ENCODE assay signal across 1 cellular context in genomic region chr20:35121186-35121585, GRCh38.
A peak's percentile ranks its signal among the peaks of the same experiment; 100 is the strongest.
TF ChIP-seq lines count a peak whose summit lies in the region.

No MANE protein-coding gene starts in this region.

TF ChIP-seq in K562, 482 proteins besides CTCF, POLR2A, EP300 and RAD21 (continued from another document):
- TF ChIP-seq, protein P1, sequence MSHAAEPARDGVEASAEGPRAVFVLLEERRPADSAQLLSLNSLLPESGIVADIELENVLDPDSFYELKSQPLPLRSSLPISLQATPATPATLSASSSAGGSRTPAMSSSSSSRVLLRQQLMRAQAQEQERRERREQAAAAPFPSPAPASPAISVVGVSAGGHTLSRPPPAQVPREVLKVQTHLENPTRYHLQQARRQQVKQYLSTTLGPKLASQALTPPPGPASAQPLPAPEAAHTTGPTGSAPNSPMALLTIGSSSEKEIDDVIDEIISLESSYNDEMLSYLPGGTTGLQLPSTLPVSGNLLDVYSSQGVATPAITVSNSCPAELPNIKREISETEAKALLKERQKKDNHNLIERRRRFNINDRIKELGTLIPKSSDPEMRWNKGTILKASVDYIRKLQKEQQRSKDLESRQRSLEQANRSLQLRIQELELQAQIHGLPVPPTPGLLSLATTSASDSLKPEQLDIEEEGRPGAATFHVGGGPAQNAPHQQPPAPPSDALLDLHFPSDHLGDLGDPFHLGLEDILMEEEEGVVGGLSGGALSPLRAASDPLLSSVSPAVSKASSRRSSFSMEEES (CRISPR knock-in tag; IDR thresholded peaks at IDR 0.05) = no peak
- TF ChIP-seq SREBF1 (IDR thresholded peaks at IDR 0.05; ENCODE audit: borderline replicate concordance, low read depth, low read length) (no peak), SMARCB1 (IDR thresholded peaks at IDR 0.05; ENCODE audit: insufficient read length, low read depth) (no peak), CHAMP1 (IDR thresholded peaks at IDR 0.05) (no peak), IFI16 (CRISPR knock-in tag; IDR thresholded peaks at IDR 0.05) (no peak), SMARCA5 (IDR thresholded peaks at IDR 0.05) (no peak), ZNF280A (IDR thresholded peaks at IDR 0.05; ENCODE audit: low read depth, partially characterized antibody) (no peak), ZFPM2 (CRISPR knock-in tag; IDR thresholded peaks at IDR 0.05) (no peak), STAT5A (IDR thresholded peaks at IDR 0.05; ENCODE audit: borderline replicate concordance, low read length) (no peak), NR2C2 (CRISPR knock-in tag; IDR thresholded peaks at IDR 0.05) (no peak), NR2C2 (tag; IDR thresholded peaks at IDR 0.05) (no peak), ZNF561 (CRISPR knock-in tag; conservative IDR thresholded peaks at IDR 0.05) (no peak), KAT2B (IDR thresholded peaks at IDR 0.05; ENCODE audit: low read depth, low read length) (no peak), FOXA1 (IDR thresholded peaks at IDR 0.05; ENCODE audit: borderline replicate concordance) (no peak), ZNF134 (CRISPR knock-in tag; conservative IDR thresholded peaks at IDR 0.05) (peak; percentile 52; the same call in 1 of the 2 replicates), FIP1L1 (IDR thresholded peaks at IDR 0.05; ENCODE audit: low read depth, low read length, poor library complexity, severe bottlenecking) (no peak), U2AF1 (optimal IDR thresholded peaks at IDR 0.05; ENCODE audit: low read depth, low read length) (no peak), ASH1L (IDR thresholded peaks at IDR 0.05; ENCODE audit: borderline replicate concordance, low read depth, partially characterized antibody) (no peak), ZNF77 (CRISPR knock-in tag; IDR thresholded peaks at IDR 0.05) (no peak), CHCHD3 (CRISPR knock-in tag; IDR thresholded peaks at IDR 0.05) (no peak), ZHX1 (conservative IDR thresholded peaks at IDR 0.05; ENCODE audit: low read length) (no peak), SIRT6 (IDR thresholded peaks at IDR 0.05; ENCODE audit: low read depth, low read length) (no peak), RFX7 (CRISPR knock-in tag; IDR thresholded peaks at IDR 0.05) (no peak), ZFX (CRISPR knock-in tag; IDR thresholded peaks at IDR 0.05) (peak; percentile 33; the same call in 1 of the 2 replicates)
- TF ChIP-seq, protein P2, sequence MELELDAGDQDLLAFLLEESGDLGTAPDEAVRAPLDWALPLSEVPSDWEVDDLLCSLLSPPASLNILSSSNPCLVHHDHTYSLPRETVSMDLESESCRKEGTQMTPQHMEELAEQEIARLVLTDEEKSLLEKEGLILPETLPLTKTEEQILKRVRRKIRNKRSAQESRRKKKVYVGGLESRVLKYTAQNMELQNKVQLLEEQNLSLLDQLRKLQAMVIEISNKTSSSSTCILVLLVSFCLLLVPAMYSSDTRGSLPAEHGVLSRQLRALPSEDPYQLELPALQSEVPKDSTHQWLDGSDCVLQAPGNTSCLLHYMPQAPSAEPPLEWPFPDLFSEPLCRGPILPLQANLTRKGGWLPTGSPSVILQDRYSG (tag; conservative IDR thresholded peaks at IDR 0.05; ENCODE audit: low read depth) = no peak
- TF ChIP-seq, protein P3, sequence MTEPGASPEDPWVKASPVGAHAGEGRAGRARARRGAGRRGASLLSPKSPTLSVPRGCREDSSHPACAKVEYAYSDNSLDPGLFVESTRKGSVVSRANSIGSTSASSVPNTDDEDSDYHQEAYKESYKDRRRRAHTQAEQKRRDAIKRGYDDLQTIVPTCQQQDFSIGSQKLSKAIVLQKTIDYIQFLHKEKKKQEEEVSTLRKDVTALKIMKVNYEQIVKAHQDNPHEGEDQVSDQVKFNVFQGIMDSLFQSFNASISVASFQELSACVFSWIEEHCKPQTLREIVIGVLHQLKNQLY (CRISPR knock-in tag; conservative IDR thresholded peaks at IDR 0.05) = no peak
- TF ChIP-seq, protein P4, sequence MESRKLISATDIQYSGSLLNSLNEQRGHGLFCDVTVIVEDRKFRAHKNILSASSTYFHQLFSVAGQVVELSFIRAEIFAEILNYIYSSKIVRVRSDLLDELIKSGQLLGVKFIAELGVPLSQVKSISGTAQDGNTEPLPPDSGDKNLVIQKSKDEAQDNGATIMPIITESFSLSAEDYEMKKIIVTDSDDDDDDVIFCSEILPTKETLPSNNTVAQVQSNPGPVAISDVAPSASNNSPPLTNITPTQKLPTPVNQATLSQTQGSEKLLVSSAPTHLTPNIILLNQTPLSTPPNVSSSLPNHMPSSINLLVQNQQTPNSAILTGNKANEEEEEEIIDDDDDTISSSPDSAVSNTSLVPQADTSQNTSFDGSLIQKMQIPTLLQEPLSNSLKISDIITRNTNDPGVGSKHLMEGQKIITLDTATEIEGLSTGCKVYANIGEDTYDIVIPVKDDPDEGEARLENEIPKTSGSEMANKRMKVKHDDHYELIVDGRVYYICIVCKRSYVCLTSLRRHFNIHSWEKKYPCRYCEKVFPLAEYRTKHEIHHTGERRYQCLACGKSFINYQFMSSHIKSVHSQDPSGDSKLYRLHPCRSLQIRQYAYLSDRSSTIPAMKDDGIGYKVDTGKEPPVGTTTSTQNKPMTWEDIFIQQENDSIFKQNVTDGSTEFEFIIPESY (CRISPR knock-in tag; IDR thresholded peaks at IDR 0.05) = no peak
- TF ChIP-seq, protein P5, sequence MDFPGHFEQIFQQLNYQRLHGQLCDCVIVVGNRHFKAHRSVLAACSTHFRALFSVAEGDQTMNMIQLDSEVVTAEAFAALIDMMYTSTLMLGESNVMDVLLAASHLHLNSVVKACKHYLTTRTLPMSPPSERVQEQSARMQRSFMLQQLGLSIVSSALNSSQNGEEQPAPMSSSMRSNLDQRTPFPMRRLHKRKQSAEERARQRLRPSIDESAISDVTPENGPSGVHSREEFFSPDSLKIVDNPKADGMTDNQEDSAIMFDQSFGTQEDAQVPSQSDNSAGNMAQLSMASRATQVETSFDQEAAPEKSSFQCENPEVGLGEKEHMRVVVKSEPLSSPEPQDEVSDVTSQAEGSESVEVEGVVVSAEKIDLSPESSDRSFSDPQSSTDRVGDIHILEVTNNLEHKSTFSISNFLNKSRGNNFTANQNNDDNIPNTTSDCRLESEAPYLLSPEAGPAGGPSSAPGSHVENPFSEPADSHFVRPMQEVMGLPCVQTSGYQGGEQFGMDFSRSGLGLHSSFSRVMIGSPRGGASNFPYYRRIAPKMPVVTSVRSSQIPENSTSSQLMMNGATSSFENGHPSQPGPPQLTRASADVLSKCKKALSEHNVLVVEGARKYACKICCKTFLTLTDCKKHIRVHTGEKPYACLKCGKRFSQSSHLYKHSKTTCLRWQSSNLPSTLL (IDR thresholded peaks at IDR 0.05) = no peak
- TF ChIP-seq, protein P6, sequence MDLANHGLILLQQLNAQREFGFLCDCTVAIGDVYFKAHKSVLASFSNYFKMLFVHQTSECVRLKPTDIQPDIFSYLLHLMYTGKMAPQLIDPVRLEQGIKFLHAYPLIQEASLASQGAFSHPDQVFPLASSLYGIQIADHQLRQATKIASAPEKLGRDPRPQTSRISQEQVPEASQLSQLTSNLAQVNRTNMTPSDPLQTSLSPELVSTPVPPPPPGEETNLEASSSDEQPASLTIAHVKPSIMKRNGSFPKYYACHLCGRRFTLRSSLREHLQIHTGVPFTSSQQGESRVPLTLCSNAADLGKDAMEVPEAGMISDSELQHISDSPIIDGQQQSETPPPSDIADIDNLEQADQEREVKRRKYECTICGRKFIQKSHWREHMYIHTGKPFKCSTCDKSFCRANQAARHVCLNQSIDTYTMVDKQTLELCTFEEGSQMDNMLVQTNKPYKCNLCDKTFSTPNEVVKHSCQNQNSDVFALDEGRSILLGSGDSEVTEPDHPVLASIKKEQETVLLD (IDR thresholded peaks at IDR 0.05) = no peak
- TF ChIP-seq, protein P7, sequence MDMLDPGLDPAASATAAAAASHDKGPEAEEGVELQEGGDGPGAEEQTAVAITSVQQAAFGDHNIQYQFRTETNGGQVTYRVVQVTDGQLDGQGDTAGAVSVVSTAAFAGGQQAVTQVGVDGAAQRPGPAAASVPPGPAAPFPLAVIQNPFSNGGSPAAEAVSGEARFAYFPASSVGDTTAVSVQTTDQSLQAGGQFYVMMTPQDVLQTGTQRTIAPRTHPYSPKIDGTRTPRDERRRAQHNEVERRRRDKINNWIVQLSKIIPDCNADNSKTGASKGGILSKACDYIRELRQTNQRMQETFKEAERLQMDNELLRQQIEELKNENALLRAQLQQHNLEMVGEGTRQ (CRISPR knock-in tag; IDR thresholded peaks at IDR 0.05) = no peak
